20 cellular contexts compared by ENCODE assay signal in genomic region chr11:10021563-10021962, GRCh38.
DNase-seq lines count a peak whose midpoint lies in the region; ATAC-seq lines count a peak whose summit lies in the region.
"Had no signal": no experiment of that assay in that cellular context is flagged by ENCODE, and none has a peak within 500 bp of the region (broad histone marks: within the 10 kb centered on the region; RNA-seq: fewer than 3 reads in every experiment).

No MANE protein-coding gene starts in this region.

- DNase-seq in HuH-7.5 (ENCODE audit: low spot score) = peak; percentile 17
- peak; percentile 6 for DNase-seq in NCI-H2227 (lab: John Stamatoyannopoulos, UW; ENCODE audit: unreplicated experiment)
- peak; percentile 71 for DNase-seq in dermis blood vessel endothelial cell
- DNase-seq in pulmonary artery endothelial cell (ENCODE audit: low read depth, low spot score) = peak; percentile 39
- DNase-seq in GOT3 (lab: John Stamatoyannopoulos, UW) = no peak
- DNase-seq: activated CD4-positive, alpha-beta memory T cell treated with anti-CD3 and anti-CD28 coated beads for 36 hours; activated CD4-positive, CD25-positive, alpha-beta regulatory T cell; activated gamma-delta T cell; activated T-cell treated with anti-CD3 and anti-CD28 coated beads for 4 hours; CD8-positive, alpha-beta memory T cell; head of caudate nucleus; left lung; NCI-H1436; NCI-H82; stimulated activated CD4-positive, alpha-beta T cell treated with anti-CD3 and anti-CD28 coated beads, Interleukin-2, amount 100 ng/mL, for 48 hours; stomach; T-helper 17 cell; trophoblast cell had no signal

- ATAC-seq in HG03460 (IDR thresholded peaks at IDR 0.05; ENCODE audit: unreplicated experiment) (no peak), GM21528 (IDR thresholded peaks at IDR 0.05; ENCODE audit: low FRiP score, unreplicated experiment) (no peak)
- ATAC-seq: left lung, T-helper 17 cell had no signal
